Comparison of ENCODE assay signal across 18 cellular contexts in the genomic region with DNA sequence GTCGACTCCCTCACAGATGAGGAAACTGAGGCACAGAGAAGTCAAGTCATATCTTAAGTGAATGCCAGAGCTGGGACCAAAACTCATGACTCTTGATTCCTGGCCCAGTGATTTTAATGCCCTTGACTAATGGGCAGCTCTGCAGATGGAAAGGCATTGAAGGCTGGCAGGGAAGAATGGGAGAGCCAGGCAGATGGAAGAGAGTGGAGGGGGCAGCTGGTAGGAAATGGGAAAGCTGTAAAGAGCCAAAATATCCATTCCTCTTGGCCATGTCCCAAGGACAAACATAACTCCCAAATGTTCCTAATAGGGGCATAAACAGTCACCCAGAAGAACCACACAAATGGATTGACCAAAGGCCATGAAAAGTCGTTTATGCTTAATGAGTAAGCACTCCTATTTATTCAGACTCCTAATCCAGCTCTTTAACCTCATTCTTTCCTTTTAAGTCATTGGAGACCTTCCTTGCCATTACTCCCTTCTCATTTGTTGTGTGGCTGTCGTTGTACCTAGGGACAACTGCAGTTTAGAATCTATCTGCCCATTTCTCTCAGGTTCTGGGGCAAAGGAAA.
A peak's percentile ranks its signal among the peaks of the same experiment; 100 is the strongest.
DNase-seq lines count a peak whose midpoint lies in the region; ATAC-seq and TF ChIP-seq lines count a peak whose summit lies in the region.
"Had no signal": no experiment of that assay in that cellular context is flagged by ENCODE, and none has a peak within 500 bp of the region (broad histone marks: within the 10 kb centered on the region; RNA-seq: fewer than 3 reads in every experiment).

No MANE protein-coding gene starts in this region.

- no peaks in the 10 kb centered on the region for H3K36me3 Mint-ChIP-seq in activated naive CD4-positive, alpha-beta T cell treated with anti-CD3 and anti-CD28 coated beads, Interleukin-2, amount 50 U/mL, for 72 hours

- peaks cover 18 to 54% of the 10 kb centered on the region in 2 donors for H3K4me1 ChIP-seq in thoracic aorta (ENCODE audit: control insufficient read depth in 1 of 2, low read depth in 2 of 2)

- peaks cover 9% of the 10 kb centered on the region for H3K36me3 ChIP-seq in thoracic aorta

- H3K27me3 ChIP-seq in thoracic aorta (replicated peaks; ENCODE audit: insufficient read depth) = no peaks in the 10 kb centered on the region
- H3K27me3 ChIP-seq: BLaER1 had no signal

- no peak for TF ChIP-seq CTCF in coronary artery (IDR thresholded peaks at IDR 0.05)
- no peak for TF ChIP-seq CTCF in thoracic aorta (IDR thresholded peaks at IDR 0.05)

- ATAC-seq in thoracic aorta (ENCODE audit: insufficient number of reproducible peaks, low FRiP score, low read depth) = no peak
- ATAC-seq in activated naive CD4-positive, alpha-beta T cell treated with anti-CD3 and anti-CD28 coated beads, Interleukin-2, amount 50 U/mL, for 72 hours = no peak
- ATAC-seq: GM12878, HepG2, Panc1, Right ventricle myocardium inferior had no signal

- no peak overlapping the region for H3K4me3 ChIP-seq in coronary artery
- no peak overlapping the region for H3K4me3 ChIP-seq in thoracic aorta
- H3K4me3 ChIP-seq: BLaER1, GM12878, SK-N-MC had no signal

- H3K9me3 ChIP-seq in thoracic aorta = no peaks in the 10 kb centered on the region
- H3K9me3 ChIP-seq: BLaER1 had no signal

- H3K27ac Mint-ChIP-seq in activated naive CD4-positive, alpha-beta T cell treated with anti-CD3 and anti-CD28 coated beads, Interleukin-2, amount 50 U/mL, for 72 hours = no peak overlapping the region
- H3K27ac Mint-ChIP-seq: H9 had no signal

- no peaks in the 10 kb centered on the region for H3K9me3 Mint-ChIP-seq in activated naive CD4-positive, alpha-beta T cell treated with anti-CD3 and anti-CD28 coated beads, Interleukin-2, amount 50 U/mL, for 72 hours
- H3K9me3 Mint-ChIP-seq: H9 had no signal

- peak overlapping the region; percentile 22 to 46 for H3K27ac ChIP-seq in coronary artery
- H3K27ac ChIP-seq in thoracic aorta = peak overlapping the region; percentile 1 to 31
- H3K27ac ChIP-seq: 22Rv1, BLaER1, SK-N-MC had no signal

- peak; percentile 34 for DNase-seq in DMS153 (lab: John Stamatoyannopoulos, UW)
- DNase-seq in DMS153 treated with DMSO at 0.1 percent for 48 hours (lab: John Stamatoyannopoulos, UW; ENCODE audit: unreplicated experiment) = no peak
- DNase-seq in NCI-H446 treated with DMSO at 0.1 percent for 48 hours (lab: John Stamatoyannopoulos, UW) = peak; percentile 67
- no peak for DNase-seq in coronary artery (ENCODE audit: low spot score)
- DNase-seq in thoracic aorta (ENCODE audit: low spot score) = no peak
- DNase-seq in effector CD4-positive, alpha-beta T cell = no peak
- DNase-seq in activated CD4-positive, CD25-positive, alpha-beta regulatory T cell (lab: John Stamatoyannopoulos, UW) = no peak
- no peak for DNase-seq in activated naive CD4-positive, alpha-beta T cell treated with anti-CD3 and anti-CD28 coated beads, Interleukin-2, amount 50 U/mL, for 72 hours (ENCODE audit: low spot score in 2 of 2)
- DNase-seq: DMS53, H9, MM.1S had no signal

Comparison
In these comparisons a context has a peak if more than half of its experiments do, and no peak if none do; other contexts are left out.
1. DNase-seq: peak in DMS153 (single experiment) and NCI-H446 treated with DMSO at 0.1 percent for 48 hours (single experiment); none in DMS153 treated with DMSO at 0.1 percent for 48 hours (single experiment), coronary artery (single experiment), thoracic aorta (single experiment), effector CD4-positive, alpha-beta T cell (single experiment), activated CD4-positive, CD25-positive, alpha-beta regulatory T cell (0 of 4) and activated naive CD4-positive, alpha-beta T cell treated with anti-CD3 and anti-CD28 coated beads, Interleukin-2, amount 50 U/mL, for 72 hours (0 of 2).